In genomic region chr21:25862112-25862511, GRCh38 we compare ENCODE assay signal across 16 cellular contexts.
"Had no signal": no experiment of that assay in that cellular context is flagged by ENCODE, and none has a peak within 500 bp of the region (broad histone marks: within the 10 kb centered on the region; RNA-seq: fewer than 3 reads in every experiment).

No MANE protein-coding gene starts in this region.

- H3K4me1 ChIP-seq: gastroesophageal sphincter, left lung, psoas muscle, suprapubic skin, vagina had no signal

- H3K36me3 ChIP-seq: gastroesophageal sphincter, heart left ventricle, left lung, suprapubic skin, vagina had no signal

- H3K27me3 ChIP-seq: gastroesophageal sphincter, heart left ventricle, left lung, suprapubic skin, vagina had no signal

- DNase-seq: activated CD4-positive, CD25-positive, alpha-beta regulatory T cell; activated naive CD4-positive, alpha-beta T cell; activated T-cell treated with anti-CD3 and anti-CD28 coated beads, Interleukin-2, amount 50 U/mL, for 1 hour; amniotic stem cell; heart left ventricle; kidney; left lung; psoas muscle; right cardiac atrium; stimulated activated CD4-positive, alpha-beta T cell treated with anti-CD3 and anti-CD28 coated beads, Interleukin-4, amount 100 ng/mL, for 1 hour; T-helper 9 cell had no signal

- H3K27ac ChIP-seq: gastroesophageal sphincter, heart left ventricle, left lung, psoas muscle, suprapubic skin, vagina had no signal

- ATAC-seq: activated T-helper 17 cell treated with anti-CD3 and anti-CD28 coated beads, Interleukin-2, amount 50 U/mL, for 72 hours; gastroesophageal sphincter; psoas muscle; right cardiac atrium; stimulated activated naive CD8-positive, alpha-beta T cell treated with anti-CD3 and anti-CD28 coated beads, Interleukin-15, amount 100 ng/mL, for 72 hours had no signal

- H3K9me3 ChIP-seq: gastroesophageal sphincter, heart left ventricle, left lung, psoas muscle, suprapubic skin, vagina had no signal

- H3K4me3 ChIP-seq: gastroesophageal sphincter, heart left ventricle, left lung, psoas muscle, suprapubic skin, vagina had no signal
